Comparison of ENCODE assay signal across 17 cellular contexts in the genomic region with DNA sequence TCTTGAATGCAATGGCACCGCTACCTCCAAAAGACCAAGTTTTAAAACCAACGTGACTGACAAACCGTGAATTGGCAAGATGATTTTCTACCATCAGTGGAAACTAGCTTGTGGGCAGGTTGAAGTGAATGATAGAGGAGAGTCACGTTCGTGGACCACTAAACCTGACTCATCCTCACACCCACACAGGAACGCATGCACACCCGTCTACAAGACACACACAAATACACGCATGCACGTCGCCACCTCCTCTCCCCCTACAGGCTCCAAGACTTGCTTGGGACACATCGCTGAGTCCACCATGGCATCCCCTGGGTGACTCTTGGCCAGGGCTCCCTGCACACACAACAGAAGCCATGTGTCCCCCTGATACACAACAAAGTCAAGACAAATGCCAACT. TPM values are rescaled to one million over a fixed set of nuclear protein-coding genes. Genes with fewer than 3 reads are reported as not detected.
DNase-seq lines count a peak whose midpoint lies in the region; ATAC-seq and TF ChIP-seq lines count a peak whose summit lies in the region.
"Had no signal": no experiment of that assay in that cellular context is flagged by ENCODE, and none has a peak within 500 bp of the region (broad histone marks: within the 10 kb centered on the region; RNA-seq: fewer than 3 reads in every experiment).

No MANE protein-coding gene starts in this region.

- no peaks in the 10 kb centered on the region for H3K79me2 ChIP-seq in smooth muscle cell (ENCODE audit: low read depth)
- H3K79me2 ChIP-seq: hepatocyte had no signal

- H3K27ac Mint-ChIP-seq in activated T-helper 1 cell treated with anti-CD3 and anti-CD28 coated beads, Interleukin-12 subunit alpha, Interleukin-12 subunit beta, Interleukin-2, Interleukin-4 antibody, amounts not matched to agents 30 ng/mL and 10 ng/mL and 1 ng/mL, durations not matched to agents 14 hours and 24 hours and 36 hours, result peak overlapping the region; percentile 80
- H3K27ac Mint-ChIP-seq: activated B cell treated with CpG ODN at 0.5 μM for 24 hours, brain had no signal

- no peaks in the 10 kb centered on the region for H3F3A ChIP-seq in smooth muscle cell (ENCODE audit: low read depth)

- H3K4me3 Mint-ChIP-seq in activated T-helper 1 cell treated with anti-CD3 and anti-CD28 coated beads, Interleukin-12 subunit alpha, Interleukin-12 subunit beta, Interleukin-2, Interleukin-4 antibody, amounts not matched to agents 30 ng/mL and 10 ng/mL and 1 ng/mL, durations not matched to agents 14 hours and 24 hours and 36 hours, result no peak overlapping the region
- H3K4me3 Mint-ChIP-seq: activated B cell treated with CpG ODN at 0.5 μM for 24 hours, brain had no signal

- H3K27me3 ChIP-seq in smooth muscle cell (ENCODE audit: low read depth), result peaks cover 13% of the 10 kb centered on the region

- H3K27me3 Mint-ChIP-seq in activated T-helper 1 cell treated with anti-CD3 and anti-CD28 coated beads, Interleukin-12 subunit alpha, Interleukin-12 subunit beta, Interleukin-2, Interleukin-4 antibody, amounts not matched to agents 30 ng/mL and 10 ng/mL and 1 ng/mL, durations not matched to agents 14 hours and 24 hours and 36 hours (ENCODE audit: insufficient read depth), result peaks cover 3% of the 10 kb centered on the region

- 84% methylated on average over 11 of the region's 11 CpGs for WGBS in smooth muscle cell (ENCODE audit: low lambda C conversion rate)

- H3K36me3 ChIP-seq in smooth muscle cell (ENCODE audit: low read depth), result no peaks in the 10 kb centered on the region

- peak; percentile 88 for ATAC-seq in stimulated activated naive CD8-positive, alpha-beta T cell treated with anti-CD3 and anti-CD28 coated beads, Interleukin-15, Interleukin-2, amounts not matched to agents 100 U/mL and 50 U/mL, for 24 hours

- H3K4me1 ChIP-seq in smooth muscle cell (ENCODE audit: low read depth), result no peaks in the 10 kb centered on the region

- DNase-seq in activated gamma-delta T cell treated with anti-CD3 and anti-CD28 coated beads, Interleukin-2, amount 50 U/mL, for 16 hours (ENCODE audit: low read depth), result peak; percentile 41
- DNase-seq in activated gamma-delta T cell (lab: John Stamatoyannopoulos, UW) (no peak), NCI-H1105 treated with DMSO at 0.1 percent for 48 hours (lab: John Stamatoyannopoulos, UW) (no peak), smooth muscle cell (lab: John Stamatoyannopoulos, UW; ENCODE audit: unreplicated experiment) (no peak), NCI-H446 treated with DMSO at 0.1 percent for 48 hours (lab: John Stamatoyannopoulos, UW) (no peak)
- DNase-seq in activated T-helper 1 cell treated with anti-CD3 and anti-CD28 coated beads, Interleukin-12 subunit alpha, Interleukin-12 subunit beta, Interleukin-2, Interleukin-4 antibody, amounts not matched to agents 30 ng/mL and 10 ng/mL and 1 ng/mL, durations not matched to agents 14 hours and 24 hours and 36 hours (ENCODE audit: low spot score), result no peak
- peak; percentile 46 to 61 for DNase-seq in stimulated activated CD4-positive, alpha-beta T cell treated with anti-CD3 and anti-CD28 coated beads, Interleukin-1b, Interleukin-23, amount 100 ng/mL, for 4 hours (ENCODE audit: low read depth in 2 of 2)
- DNase-seq in stimulated activated naive CD8-positive, alpha-beta T cell treated with anti-CD3 and anti-CD28 coated beads, Interleukin-15, Interleukin-2, amounts not matched to agents 100 U/mL and 50 U/mL, for 24 hours, result peak; percentile 73
- DNase-seq: activated B cell treated with CpG ODN at 0.5 μM for 24 hours, dorsolateral prefrontal cortex, midbrain, NCI-H2081, NCI-H774 had no signal

- no peak overlapping the region for H3K27ac ChIP-seq in smooth muscle cell (ENCODE audit: low read depth)
- H3K27ac ChIP-seq: dorsolateral prefrontal cortex, hepatocyte had no signal

- no peaks in the 10 kb centered on the region for H4K20me1 ChIP-seq in smooth muscle cell (ENCODE audit: low read depth)

- TF ChIP-seq CTCF in smooth muscle cell (IDR thresholded peaks at IDR 0.05; ENCODE audit: borderline replicate concordance, insufficient read depth, poor library complexity, severe bottlenecking), result no peak

- peaks cover 38% of the 10 kb centered on the region for H3K4me1 Mint-ChIP-seq in activated T-helper 1 cell treated with anti-CD3 and anti-CD28 coated beads, Interleukin-12 subunit alpha, Interleukin-12 subunit beta, Interleukin-2, Interleukin-4 antibody, amounts not matched to agents 30 ng/mL and 10 ng/mL and 1 ng/mL, durations not matched to agents 14 hours and 24 hours and 36 hours (ENCODE audit: low read depth)

- intact Hi-C loops in activated T-helper 1 cell treated with anti-CD3 and anti-CD28 coated beads, Interleukin-12 subunit alpha, Interleukin-12 subunit beta, Interleukin-2, Interleukin-4 antibody, amounts not matched to agents 30 ng/mL and 10 ng/mL and 1 ng/mL, durations not matched to agents 14 hours and 24 hours and 36 hours (cut with micrococcal nuclease), result loop anchor here (1.0 kb wide), 3 partner anchors 16 to 136 kb away; no protein-coding TSS in a partner anchor

- H3K4me2 ChIP-seq in smooth muscle cell, result no peak overlapping the region
- H3K4me2 ChIP-seq: hepatocyte had no signal

- H3K9me3 ChIP-seq in smooth muscle cell (replicated peaks; ENCODE audit: low read depth), result no peaks in the 10 kb centered on the region

- H3K36me3 Mint-ChIP-seq in activated T-helper 1 cell treated with anti-CD3 and anti-CD28 coated beads, Interleukin-12 subunit alpha, Interleukin-12 subunit beta, Interleukin-2, Interleukin-4 antibody, amounts not matched to agents 30 ng/mL and 10 ng/mL and 1 ng/mL, durations not matched to agents 14 hours and 24 hours and 36 hours (ENCODE audit: low read depth), result no peaks in the 10 kb centered on the region
- H3K36me3 Mint-ChIP-seq: brain had no signal

- H3K4me3 ChIP-seq in smooth muscle cell, result no peak overlapping the region
- H3K4me3 ChIP-seq: dorsolateral prefrontal cortex, hepatocyte had no signal

- no peak overlapping the region for H2AFZ ChIP-seq in smooth muscle cell (ENCODE audit: low read depth)
- H2AFZ ChIP-seq: hepatocyte had no signal

- no peaks in the 10 kb centered on the region for H3K9me3 Mint-ChIP-seq in activated T-helper 1 cell treated with anti-CD3 and anti-CD28 coated beads, Interleukin-12 subunit alpha, Interleukin-12 subunit beta, Interleukin-2, Interleukin-4 antibody, amounts not matched to agents 30 ng/mL and 10 ng/mL and 1 ng/mL, durations not matched to agents 14 hours and 24 hours and 36 hours
- H3K9me3 Mint-ChIP-seq: activated B cell treated with CpG ODN at 0.5 μM for 24 hours, brain had no signal

- no peak overlapping the region for H3K9ac ChIP-seq in smooth muscle cell (ENCODE audit: low read depth)

RNA-seq across cellular contexts. Expression of a gene that starts 14.4 kb away (rescaled TPM):
- total RNA-seq in activated T-helper 1 cell treated with anti-CD3 and anti-CD28 coated beads, Interleukin-12 subunit alpha, Interleukin-12 subunit beta, Interleukin-2, Interleukin-4 antibody, amounts not matched to agents 30 ng/mL and 10 ng/mL and 1 ng/mL, durations not matched to agents 14 hours and 24 hours and 36 hours, result 2.3 and 3.3 TPM in 2 replicates
- total RNA-seq in smooth muscle cell, result not detected in 2 replicates
- 0.69 TPM in 1 of 2 replicates, not detected in the other for polyA plus RNA-seq in smooth muscle cell
- total RNA-seq: dorsolateral prefrontal cortex, M059J, RPMI7951 had no signal

RNA-seq across cellular contexts. Expression of a gene that starts 43.6 kb away (rescaled TPM):
- 65.4 and 68.1 TPM in 2 replicates for total RNA-seq in activated T-helper 1 cell treated with anti-CD3 and anti-CD28 coated beads, Interleukin-12 subunit alpha, Interleukin-12 subunit beta, Interleukin-2, Interleukin-4 antibody, amounts not matched to agents 30 ng/mL and 10 ng/mL and 1 ng/mL, durations not matched to agents 14 hours and 24 hours and 36 hours
- total RNA-seq in smooth muscle cell, result 8.2 and 20.0 TPM in 2 replicates
- 31.8 and 36.9 TPM in 2 replicates for polyA plus RNA-seq in smooth muscle cell

RNA-seq across cellular contexts. Expression of a gene that starts 54.6 kb away (rescaled TPM):
- 273 and 278 TPM in 2 replicates for total RNA-seq in activated T-helper 1 cell treated with anti-CD3 and anti-CD28 coated beads, Interleukin-12 subunit alpha, Interleukin-12 subunit beta, Interleukin-2, Interleukin-4 antibody, amounts not matched to agents 30 ng/mL and 10 ng/mL and 1 ng/mL, durations not matched to agents 14 hours and 24 hours and 36 hours
- 0.76 and 1.1 TPM in 2 replicates for total RNA-seq in smooth muscle cell
- 3.6 and 3.8 TPM in 2 replicates for polyA plus RNA-seq in smooth muscle cell
- total RNA-seq: RPMI7951 had no signal

Comparison
In these comparisons a context has a peak if more than half of its experiments do, and no peak if none do; other contexts are left out.
1. DNase-seq: peak in activated gamma-delta T cell treated with anti-CD3 and anti-CD28 coated beads, Interleukin-2, amount 50 U/mL, for 16 hours (single experiment), stimulated activated CD4-positive, alpha-beta T cell treated with anti-CD3 and anti-CD28 coated beads, Interleukin-1b, Interleukin-23, amount 100 ng/mL, for 4 hours (2 of 2) and stimulated activated naive CD8-positive, alpha-beta T cell treated with anti-CD3 and anti-CD28 coated beads, Interleukin-15, Interleukin-2, amounts not matched to agents 100 U/mL and 50 U/mL, for 24 hours (single experiment); none in activated gamma-delta T cell (single experiment), activated T-helper 1 cell treated with anti-CD3 and anti-CD28 coated beads, Interleukin-12 subunit alpha, Interleukin-12 subunit beta, Interleukin-2, Interleukin-4 antibody, amounts not matched to agents 30 ng/mL and 10 ng/mL and 1 ng/mL, durations not matched to agents 14 hours and 24 hours and 36 hours (single experiment), NCI-H1105 treated with DMSO at 0.1 percent for 48 hours (single experiment), smooth muscle cell (single experiment) and NCI-H446 treated with DMSO at 0.1 percent for 48 hours (single experiment).
2. RNA of a gene that starts 54.6 kb away (total RNA-seq): 273 to 278 TPM in activated T-helper 1 cell treated with anti-CD3 and anti-CD28 coated beads, Interleukin-12 subunit alpha, Interleukin-12 subunit beta, Interleukin-2, Interleukin-4 antibody, amounts not matched to agents 30 ng/mL and 10 ng/mL and 1 ng/mL, durations not matched to agents 14 hours and 24 hours and 36 hours; 0.76 to 1.1 TPM in smooth muscle cell; every median in the first group is over 100 times any median in the second.